3 cellular contexts compared by ENCODE assay signal in genomic region chr7:35204850-35205249, GRCh38. TPM values are rescaled to one million over a fixed set of nuclear protein-coding genes. Genes with fewer than 3 reads are reported as not detected.
"Had no signal": no experiment of that assay in that cellular context is flagged by ENCODE, and none has a peak within 500 bp of the region (broad histone marks: within the 10 kb centered on the region; RNA-seq: fewer than 3 reads in every experiment).

No MANE protein-coding gene starts in this region.

RNA-seq across cellular contexts. Expression of gene TBX20, which starts 49.0 kb away (rescaled TPM):
- total RNA-seq: LHCN-M2, MCF 10A, NCI-H460 had no signal
